ENCODE assay signal across 8 cellular contexts in the genomic region with DNA sequence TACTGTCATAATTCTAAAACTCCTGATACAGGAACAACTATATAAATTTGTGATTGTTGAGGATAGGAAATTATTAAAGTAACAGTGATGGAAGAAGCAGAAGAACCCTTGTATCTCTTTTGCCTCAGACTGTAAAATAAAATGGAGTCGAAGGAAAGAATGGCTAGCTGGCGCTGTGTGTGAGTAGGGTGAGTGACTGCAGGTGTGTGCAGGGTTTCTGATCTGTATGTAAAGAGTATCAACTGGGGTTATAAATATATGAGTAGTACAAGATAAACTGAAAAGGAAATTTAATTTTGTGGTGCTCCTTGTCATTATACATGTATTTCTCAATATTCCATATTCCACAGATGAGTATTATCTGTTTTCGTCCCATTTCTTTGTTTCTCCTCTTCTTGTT. TPM values are rescaled to one million over a fixed set of nuclear protein-coding genes. Genes with fewer than 3 reads are reported as not detected.
DNase-seq lines count a peak whose midpoint lies in the region; ATAC-seq and TF ChIP-seq lines count a peak whose summit lies in the region.
"Had no signal": no experiment of that assay in that cellular context is flagged by ENCODE, and none has a peak within 500 bp of the region (broad histone marks: within the 10 kb centered on the region; RNA-seq: fewer than 3 reads in every experiment).

No MANE protein-coding gene starts in this region.

- ATAC-seq in GM18870 (IDR thresholded peaks at IDR 0.05; ENCODE audit: unreplicated experiment) (peak; percentile 29), GM21515 (IDR thresholded peaks at IDR 0.05; ENCODE audit: unreplicated experiment) (peak; percentile 47), HG03135 (IDR thresholded peaks at IDR 0.05; ENCODE audit: unreplicated experiment) (peak; percentile 32)
- no peak for ATAC-seq in central memory CD8-positive, alpha-beta T cell (replicated peaks; ENCODE audit: extremely low read depth, poor library complexity, severe bottlenecking)
- ATAC-seq: Panc1 had no signal

- DNase-seq in central memory CD8-positive, alpha-beta T cell (ENCODE audit: low spot score in 2 of 2): no peak
- DNase-seq in pons (ENCODE audit: low spot score) (no peak), breast epithelium (ENCODE audit: low spot score in 2 of 2) (no peak)
- no peak for DNase-seq in stimulated activated CD4-positive, alpha-beta T cell treated with anti-CD3 and anti-CD28 coated beads, Interleukin-2, amount 100 ng/mL, for 24 hours

- H3K4me3 ChIP-seq in breast epithelium: no peak overlapping the region

- no peaks in the 10 kb centered on the region for H3K27me3 Mint-ChIP-seq in central memory CD8-positive, alpha-beta T cell

- H3K36me3 Mint-ChIP-seq in central memory CD8-positive, alpha-beta T cell (ENCODE audit: insufficient read depth): peaks cover 26% of the 10 kb centered on the region

- peak overlapping the region; percentile 8 for H3K27ac Mint-ChIP-seq in central memory CD8-positive, alpha-beta T cell (ENCODE audit: low read depth)

- no peak for TF ChIP-seq POLR2A in breast epithelium (IDR thresholded peaks at IDR 0.05)

- H3K9me3 Mint-ChIP-seq in central memory CD8-positive, alpha-beta T cell: no peaks in the 10 kb centered on the region

- intact Hi-C loops in breast epithelium (cut with DNase I; ENCODE audit: low total_unique reads): no loop called here

- H3K9me3 ChIP-seq in breast epithelium: peaks cover 0 to 17% of the 10 kb centered on the region in 2 donors

- no peaks in the 10 kb centered on the region for H3K27me3 ChIP-seq in breast epithelium

- peaks cover 7% of the 10 kb centered on the region for H3K36me3 ChIP-seq in breast epithelium

- H3K4me3 Mint-ChIP-seq in central memory CD8-positive, alpha-beta T cell: no peak overlapping the region

- H3K4me1 Mint-ChIP-seq in central memory CD8-positive, alpha-beta T cell: peaks cover 13% of the 10 kb centered on the region

- no peaks in the 10 kb centered on the region for H3K4me1 ChIP-seq in breast epithelium

- no peak overlapping the region for H3K27ac ChIP-seq in breast epithelium

- TF ChIP-seq CTCF in breast epithelium (IDR thresholded peaks at IDR 0.05): no peak

RNA-seq across cellular contexts. Expression of a gene that starts 15.2 kb away (rescaled TPM):
- 10 to 100 TPM; 46.9 to 67.6 (median 47.0) TPM for total RNA-seq in breast epithelium
